ENCODE assay signal across 9 cellular contexts in the genomic region with DNA sequence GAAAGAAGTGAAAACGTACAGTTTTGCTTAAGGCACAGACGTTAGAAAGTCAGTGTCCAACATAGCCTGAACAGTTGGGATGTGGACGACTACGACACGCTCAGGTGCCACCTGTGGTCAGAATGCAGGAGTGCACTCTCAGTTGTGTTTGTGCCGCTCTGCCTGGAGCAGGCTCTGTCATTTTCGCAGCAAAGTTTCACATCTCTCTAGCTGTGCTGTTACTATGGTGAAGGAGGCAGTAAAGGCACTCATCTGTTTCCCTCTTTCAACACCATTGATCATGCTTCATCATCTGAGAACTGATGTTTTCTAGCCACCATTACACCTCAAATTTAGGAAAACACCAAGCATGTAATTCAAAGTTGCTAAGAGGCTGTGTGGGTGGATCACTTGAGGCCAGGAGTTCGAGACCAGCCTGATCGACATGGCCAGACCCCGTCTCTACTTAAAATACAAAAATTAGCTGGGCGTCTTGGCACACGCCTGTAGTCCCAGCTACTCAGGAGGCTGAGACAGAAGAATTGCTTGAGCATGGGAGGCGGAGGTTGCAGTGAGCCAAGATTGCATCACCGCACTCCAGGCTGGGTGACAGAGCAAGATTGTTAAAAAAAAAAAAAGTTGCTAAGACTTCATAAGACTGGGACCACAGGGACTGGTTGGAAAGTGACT. TPM values are rescaled to one million over a fixed set of nuclear protein-coding genes. Genes with fewer than 3 reads are reported as not detected.
A peak's percentile ranks its signal among the peaks of the same experiment; 100 is the strongest.
DNase-seq lines count a peak whose midpoint lies in the region; ATAC-seq, FAIRE-seq and TF ChIP-seq lines count a peak whose summit lies in the region.
"Had no signal": no experiment of that assay in that cellular context is flagged by ENCODE, and none has a peak within 500 bp of the region (broad histone marks: within the 10 kb centered on the region; RNA-seq: fewer than 3 reads in every experiment).

No MANE protein-coding gene starts in this region.

- H2AFZ ChIP-seq in OCI-LY7 (ENCODE audit: low read length) (no peak overlapping the region), astrocyte (ENCODE audit: low read depth, low read length) (no peak overlapping the region), HepG2 (ENCODE audit: low read length) (no peak overlapping the region)

- H3K27ac ChIP-seq in OCI-LY7 (ENCODE audit: low read depth, low read length, poor library complexity, severe bottlenecking) (no peak overlapping the region), astrocyte (ENCODE audit: low read depth, low read length) (no peak overlapping the region), HepG2 (ENCODE audit: extremely low read length, insufficient read depth, low read length) (no peak overlapping the region), upper lobe of left lung (no peak overlapping the region)

- H3K36me3 Mint-ChIP-seq in astrocyte (ENCODE audit: low read depth, unreplicated experiment) = no peaks in the 10 kb centered on the region

- peaks cover 1% of the 10 kb centered on the region for H3K4me1 Mint-ChIP-seq in astrocyte (ENCODE audit: low read depth, unreplicated experiment)

- intact Hi-C loops in OCI-LY7 (cut with micrococcal nuclease; ENCODE audit: unreplicated experiment) = loop anchor here (1.0 to 2.0 kb wide), 3 partner anchors 46 to 164 kb away; partner anchors contain the start of gene DNAJA2
- intact Hi-C loops in HepG2 (cut with micrococcal nuclease; ENCODE audit: unreplicated experiment) = loop anchor here (1.0 kb wide), 1 partner anchor 70 kb away; no protein-coding TSS in a partner anchor

- H3K9ac ChIP-seq in astrocyte (ENCODE audit: low read length) = no peak overlapping the region
- H3K9ac ChIP-seq in HepG2 (ENCODE audit: insufficient read depth, low read depth, low read length) = no peak overlapping the region

- TF ChIP-seq EP300 in HepG2 (IDR thresholded peaks at IDR 0.05; ENCODE audit: low read depth in 2 of 2, low read length in 2 of 2) (no peak), HepG2 (CRISPR knock-in tag; IDR thresholded peaks at IDR 0.05; ENCODE audit: borderline replicate concordance) (no peak), upper lobe of left lung (IDR thresholded peaks at IDR 0.05) (no peak)

- peaks cover 5% of the 10 kb centered on the region for H3K4me1 ChIP-seq in OCI-LY7 (ENCODE audit: insufficient read depth, low read length, poor library complexity, severe bottlenecking)
- H3K4me1 ChIP-seq in astrocyte (ENCODE audit: insufficient read depth, low read length) = no peaks in the 10 kb centered on the region
- peaks cover 21% of the 10 kb centered on the region for H3K4me1 ChIP-seq in HepG2 (ENCODE audit: insufficient read depth, low read length)
- no peaks in the 10 kb centered on the region for H3K4me1 ChIP-seq in upper lobe of left lung

- in situ Hi-C loops in HepG2 (cut with HindIII; ENCODE audit: extremely low pct_ligation_motif_present, low pct_unique_long_range_greater_than_20kb) = loop anchor here (5.0 kb wide), 1 partner anchor 71 kb away; no protein-coding TSS in a partner anchor

- peaks cover 1% of the 10 kb centered on the region for H3K27me3 Mint-ChIP-seq in astrocyte (ENCODE audit: low read depth, unreplicated experiment)

- H3K27me3 ChIP-seq in astrocyte (ENCODE audit: insufficient read depth, low read length) = no peaks in the 10 kb centered on the region
- peaks cover 0 to 8% of the 10 kb centered on the region in 2 experiments; a peak in 1 of 5 replicates for H3K27me3 ChIP-seq in HepG2 (ENCODE audit: control insufficient read depth in 1 of 2, insufficient read depth in 2 of 2, low read length in 2 of 2)
- H3K27me3 ChIP-seq in upper lobe of left lung = no peaks in the 10 kb centered on the region

- POLR2A ChIA-PET in OCI-LY7 (lab: Charles Lee) (interaction anchor here (0.6 to 1.1 kb wide), 3 partner anchors 29 to 1200 kb away, joined by 3 read pairs; partner anchors contain the start of gene DNAJA2), HepG2 (lab: Yijun Ruan, JAX) (no interaction called here)

- H3K27ac Mint-ChIP-seq in astrocyte (ENCODE audit: unreplicated experiment) = no peak overlapping the region

- H3K4me3 ChIP-seq in OCI-LY7 (ENCODE audit: low read depth, low read length, poor library complexity, severe bottlenecking) (no peak overlapping the region), astrocyte (ENCODE audit: insufficient read depth, low read depth, low read length) (no peak overlapping the region), HepG2 (replicated peaks in 1 of 3; ENCODE audit: insufficient read depth in 1 of 3, low read depth in 2 of 3, low read length in 3 of 3) (no peak overlapping the region), upper lobe of left lung (no peak overlapping the region)

- TF ChIP-seq CTCF in OCI-LY7 (conservative IDR thresholded peaks at IDR 0.05; ENCODE audit: low read length) (peak; percentile 75), astrocyte (IDR thresholded peaks at IDR 0.05; ENCODE audit: insufficient read depth, low read depth, low read length) (peak; percentile 30), HepG2 (CRISPR knock-in tag; IDR thresholded peaks at IDR 0.05) (peak; percentile 93), upper lobe of left lung (IDR thresholded peaks at IDR 0.05) (peak; percentile 10 to 45 (median 20))

- no peaks in the 10 kb centered on the region for H3K9me2 ChIP-seq in OCI-LY7 (ENCODE audit: insufficient read depth, low read length)

- H3K79me2 ChIP-seq in OCI-LY7 (ENCODE audit: insufficient read depth, low read depth, low read length) = no peaks in the 10 kb centered on the region
- no peaks in the 10 kb centered on the region for H3K79me2 ChIP-seq in astrocyte (ENCODE audit: insufficient read depth, low read length)
- no peaks in the 10 kb centered on the region for H3K79me2 ChIP-seq in HepG2 (ENCODE audit: insufficient read depth, low read length)

- peak; percentile 100 for ATAC-seq in GM19468 (IDR thresholded peaks at IDR 0.05; ENCODE audit: extremely low read depth, unreplicated experiment)
- ATAC-seq in HG03439 (IDR thresholded peaks at IDR 0.05; ENCODE audit: unreplicated experiment) = peak; percentile 99
- ATAC-seq in HepG2 = peak; percentile 100
- ATAC-seq in upper lobe of left lung (ENCODE audit: low FRiP score in 2 of 2) = peak; percentile 50 to 52

- H3K4me2 ChIP-seq in OCI-LY7 (ENCODE audit: low read length) = 0 out of 2 replicates have a peak overlapping the region, but pooled peaks have one; percentile 10
- H3K4me2 ChIP-seq in astrocyte (ENCODE audit: low read length) = no peak overlapping the region
- H3K4me2 ChIP-seq in HepG2 (ENCODE audit: low read depth, low read length) = no peak overlapping the region; the same call in 1 of the 2 replicates

- BruUV-seq in OCI-LY7 (replicated peaks; lab: Mats Ljungman, UMichigan) = no TSS peak
- no TSS peak for BruUV-seq in HepG2 (replicated peaks; lab: Mats Ljungman, UMichigan)

- DNase-seq in DMS 273 (lab: John Stamatoyannopoulos, UW; ENCODE audit: unreplicated experiment) = peak; percentile 78
- no peak for DNase-seq in DMS 273 treated with DMSO at 0.1 percent for 48 hours (lab: John Stamatoyannopoulos, UW)
- peak; percentile 80 for DNase-seq in OCI-LY7 (ENCODE audit: low spot score)
- DNase-seq in astrocyte (ENCODE audit: low read depth) = peak; percentile 5
- peak; percentile 73 for DNase-seq in HepG2 (ENCODE audit: low spot score)
- DNase-seq in upper lobe of left lung = peak in 1 of 2 donors; percentile 44

- no peak for FAIRE-seq in astrocyte (lab: Jason Lieb, UNC)
- FAIRE-seq in HepG2 (lab: Jason Lieb, UNC) = peak; percentile 98
- FAIRE-seq: A204.1 had no signal

- no peaks in the 10 kb centered on the region for H3K36me3 ChIP-seq in OCI-LY7 (ENCODE audit: insufficient read depth, low read length)
- no peaks in the 10 kb centered on the region for H3K36me3 ChIP-seq in astrocyte (ENCODE audit: insufficient read depth, low read length)
- no peaks in the 10 kb centered on the region for H3K36me3 ChIP-seq in HepG2 (replicated peaks in 1 of 2; ENCODE audit: control insufficient read depth in 1 of 2, insufficient read depth in 2 of 2, low read length in 2 of 2)
- no peaks in the 10 kb centered on the region for H3K36me3 ChIP-seq in upper lobe of left lung

- H3K4me3 Mint-ChIP-seq in astrocyte (ENCODE audit: unreplicated experiment) = no peak overlapping the region

- no peaks in the 10 kb centered on the region for H4K20me1 ChIP-seq in OCI-LY7 (ENCODE audit: insufficient read depth, low read length)
- H4K20me1 ChIP-seq in astrocyte (ENCODE audit: insufficient read depth, low read length) = no peaks in the 10 kb centered on the region
- no peaks in the 10 kb centered on the region for H4K20me1 ChIP-seq in HepG2 (ENCODE audit: insufficient read depth, low read length)

- WGBS in HepG2 (ENCODE audit: low lambda C conversion rate) = 29% methylated on average over 14 of the region's 14 CpGs
- 48 to 55% methylated on average over 14 of the region's 14 CpGs for WGBS in upper lobe of left lung, 2 donors

- H3K9me3 ChIP-seq in OCI-LY7 (ENCODE audit: low read length) (no peaks in the 10 kb centered on the region), astrocyte (ENCODE audit: insufficient read depth, low read depth, low read length) (no peaks in the 10 kb centered on the region), HepG2 (ENCODE audit: low read length) (no peaks in the 10 kb centered on the region), upper lobe of left lung (no peaks in the 10 kb centered on the region)

- TF ChIP-seq POLR2A in HepG2 (IDR thresholded peaks at IDR 0.05; ENCODE audit: insufficient read depth in 1 of 2, low read depth in 2 of 2, low read length in 2 of 2) (no peak), upper lobe of left lung (IDR thresholded peaks at IDR 0.05) (no peak)

- H3K9me3 Mint-ChIP-seq in astrocyte (ENCODE audit: unreplicated experiment) = no peaks in the 10 kb centered on the region

- CTCF ChIA-PET in OCI-LY7 (lab: Charles Lee; ENCODE audit: unreplicated experiment) = interaction anchor here (0.7 kb wide), 1 partner anchor 35 kb away, joined by 3 read pairs; no protein-coding TSS in a partner anchor
- CTCF ChIA-PET in HepG2 (lab: Yijun Ruan, JAX; ENCODE audit: low intra/inter-chr PET ratio, low total read pairs) = interaction anchor here (1.4 to 2.5 kb wide), 2 partner anchors 45 to 70 kb away, joined by 3 to 27 read pairs; partner anchors contain the start of gene DNAJA2

- TF ChIP-seq RAD21 in HepG2 (CRISPR knock-in tag; IDR thresholded peaks at IDR 0.05) = peak; percentile 82

RNA-seq across cellular contexts. Expression of gene DNAJA2, which starts 44.9 kb away (rescaled TPM):
- 40.8 and 43.3 TPM in 2 replicates for total RNA-seq in OCI-LY7 (2014; rRNA removed; shearing (Covaris generic))
- total RNA-seq in OCI-LY7 (2022) (50.4 and 61.6 TPM in 2 replicates), astrocyte (65.9 and 76.1 TPM in 2 replicates), HepG2 (2016; rRNA removed; fragmentation: Illumina TruSeq; extraction: Trizol) (176 and 181 TPM in 2 replicates), upper lobe of left lung (10 to 100 TPM; 15.7 to 51.2 (median 41.0) TPM)
- total RNA-seq in HepG2 (2016; cell fraction: cytosol; rRNA removed; fragmentation: Illumina TruSeq; extraction: Trizol; ENCODE audit: low read depth) = 47.3 and 50.8 TPM in 2 replicates
- 176 and 177 TPM in 2 replicates for total RNA-seq in HepG2 (2016; cell fraction: insoluble cytoplasmic fraction; rRNA removed; fragmentation: Illumina TruSeq; extraction: Trizol)
- total RNA-seq in HepG2 (2016; cell fraction: membrane; rRNA removed; fragmentation: Illumina TruSeq; extraction: Trizol) = 92.5 and 108 TPM in 2 replicates
- total RNA-seq in HepG2 (2016; cell fraction: nucleus; rRNA removed; fragmentation: Illumina TruSeq; extraction: Trizol) = 65.1 and 73.4 TPM in 2 replicates
- 22.0 and 25.4 TPM in 2 replicates for polyA plus RNA-seq in HepG2 (2011; rRNA removed)
- polyA plus RNA-seq in HepG2 (2011; cell fraction: cytosol; rRNA removed) = 10.6 and 19.4 TPM in 2 replicates
- 9.5 and 13.3 TPM in 2 replicates for polyA plus RNA-seq in HepG2 (2011; cell fraction: nucleus; rRNA removed)
- 107 and 109 TPM in 2 replicates for polyA plus RNA-seq in HepG2 (2012)
- 27.5 and 27.6 TPM in 2 replicates for polyA plus RNA-seq in HepG2 (2016; cell fraction: cytosol; fragmentation: Illumina TruSeq; extraction: Trizol; ENCODE audit: low read depth)
- 139 and 148 TPM in 2 replicates for polyA plus RNA-seq in HepG2 (2016; cell fraction: insoluble cytoplasmic fraction; fragmentation: Illumina TruSeq; extraction: Trizol; ENCODE audit: low read depth)
- polyA plus RNA-seq in HepG2 (2016; cell fraction: membrane; fragmentation: Illumina TruSeq; extraction: Trizol; ENCODE audit: low read depth) = 41.2 and 43.1 TPM in 2 replicates
- 78.3 and 82.7 TPM in 2 replicates for polyA plus RNA-seq in HepG2 (2016; cell fraction: nucleus; fragmentation: Illumina TruSeq; extraction: Trizol; ENCODE audit: insufficient read depth, low read depth)
- polyA minus RNA-seq in HepG2 (2011; rRNA and poly(A)+ RNA removed; ENCODE audit: low replicate concordance) = 17.9 and 28.5 TPM in 2 replicates
- 57.4 and 64.5 TPM in 2 replicates for polyA minus RNA-seq in HepG2 (2011; cell fraction: cytosol; rRNA and poly(A)+ RNA removed)
- 42.6 and 54.6 TPM in 2 replicates for polyA minus RNA-seq in HepG2 (2011; cell fraction: nucleus; rRNA and poly(A)+ RNA removed)

Comparison
In these comparisons a context has a peak if more than half of its experiments do, and no peak if none do; other contexts are left out.
1. CTCF ChIP-seq: peak in every context shown above with its lines; median percentile 93 in HepG2; 75 in OCI-LY7; 30 in astrocyte; 20 in upper lobe of left lung.